In genomic region chr11:119474682-119475596, GRCh38 we compare ENCODE assay signal across 8 cellular contexts. TPM values are rescaled to one million over a fixed set of nuclear protein-coding genes. Genes with fewer than 3 reads are reported as not detected.
DNase-seq lines count a peak whose midpoint lies in the region; ATAC-seq and TF ChIP-seq lines count a peak whose summit lies in the region.

No MANE protein-coding gene starts in this region.

- TF ChIP-seq CTCF in MM.1S (IDR thresholded peaks at IDR 0.05; ENCODE audit: low read length) (peak; percentile 85), heart right ventricle (IDR thresholded peaks at IDR 0.05) (peak; percentile 70 to 95 (median 89))

- H4K20me1 ChIP-seq in MM.1S (ENCODE audit: insufficient read depth, low read length): no peaks in the 10 kb centered on the region

- no peak overlapping the region for H3K4me3 ChIP-seq in MM.1S (ENCODE audit: low read length)
- H3K4me3 ChIP-seq in heart right ventricle: no peak overlapping the region

- peak; percentile 67 to 81 (median 77) for ATAC-seq in heart right ventricle
- no peak for ATAC-seq in GM18858 (IDR thresholded peaks at IDR 0.05; ENCODE audit: unreplicated experiment)
- ATAC-seq in HG02623 (IDR thresholded peaks at IDR 0.05; ENCODE audit: unreplicated experiment): no peak

- H3K9ac ChIP-seq in MM.1S (ENCODE audit: low read length): no peak overlapping the region

- H3K9me3 ChIP-seq in MM.1S (replicated peaks; ENCODE audit: insufficient read depth, low read length) (no peaks in the 10 kb centered on the region), heart right ventricle (no peaks in the 10 kb centered on the region)

- H3K27me3 ChIP-seq in MM.1S (replicated peaks; ENCODE audit: insufficient read depth, low read length) (no peaks in the 10 kb centered on the region), heart right ventricle (no peaks in the 10 kb centered on the region)

- H3K36me3 ChIP-seq in MM.1S (replicated peaks; ENCODE audit: insufficient read depth, low read length): no peaks in the 10 kb centered on the region
- H3K36me3 ChIP-seq in heart right ventricle: no peaks in the 10 kb centered on the region

- no peak overlapping the region for H2AFZ ChIP-seq in MM.1S (ENCODE audit: low read length)

- H3K27ac ChIP-seq in MM.1S (ENCODE audit: low read length) (no peak overlapping the region), heart right ventricle (no peak overlapping the region)

- 26 to 29% methylated on average over 9 of the region's 9 CpGs for WGBS in heart right ventricle, 2 donors

- no peaks in the 10 kb centered on the region for H3F3A ChIP-seq in MM.1S (ENCODE audit: insufficient read depth, low read length)

- no peak overlapping the region for H3K4me2 ChIP-seq in MM.1S (ENCODE audit: low read depth, low read length)

- intact Hi-C loops in heart right ventricle (cut with DNase I): loop anchor here in 9 of 10 donors (1.0 to 10.0 kb wide), 8 partner anchors 53 to 130 kb away; partner anchors contain the start of genes USP2 (in 5 of the 9), C1QTNF5 (in 1 of the 9), MFRP (in 1 of the 9) and THY1 (in 1 of the 9)

- DNase-seq in G401 (ENCODE audit: low spot score) (peak; percentile 81), MM.1S (peak; percentile 46), SKM-1 (lab: John Stamatoyannopoulos, UW; ENCODE audit: unreplicated experiment) (peak; percentile 23), amniotic stem cell (lab: John Stamatoyannopoulos, UW) (peak; percentile 32), heart right ventricle (peak; percentile 34 to 64), putamen (ENCODE audit: low spot score) (peak; percentile 78)

- in situ Hi-C loops in G401 (cut with HindIII; ENCODE audit: low sequenced_read_pairs): loop anchor here (10.0 kb wide), 1 partner anchor 100 kb away; no protein-coding TSS in a partner anchor

- no peaks in the 10 kb centered on the region for H3K9me2 ChIP-seq in MM.1S (replicated peaks; ENCODE audit: insufficient read depth, low read length)

- H3K4me1 ChIP-seq in MM.1S (ENCODE audit: low read length) (no peaks in the 10 kb centered on the region), heart right ventricle (peaks cover 0 to 5% (median 0%) of the 10 kb centered on the region in 9 donors)

- no peaks in the 10 kb centered on the region for H3K79me2 ChIP-seq in MM.1S (ENCODE audit: low read length)

RNA-seq across cellular contexts. Expression of gene THY1, which starts 52.0 kb away (rescaled TPM):
- 30.5 and 57.4 TPM in 2 replicates for total RNA-seq in G401 (2014; rRNA removed; shearing (Covaris generic))
- total RNA-seq in heart right ventricle: 10 to 100 TPM in 2 of 10 donors, 1 to 10 TPM in 6, under 1 TPM in 2; 0.61 to 26.6 (median 5.0) TPM
- polyA plus RNA-seq in heart right ventricle: 10 to 100 TPM in 1 of 2 donors, under 1 TPM in 1; 0.95 to 18.1 TPM

Comparison
In these comparisons a context has a peak if more than half of its experiments do, and no peak if none do; other contexts are left out.
1. DNase-seq: peak in every context shown above with its lines; median percentile 81 in G401; 78 in putamen; 49 in heart right ventricle; 46 in MM.1S; 32 in amniotic stem cell; 23 in SKM-1.
2. ATAC-seq: peak in heart right ventricle (8 of 8); none in GM18858 (single experiment) and HG02623 (single experiment).